Comparison of ENCODE assay signal across 8 cellular contexts in genomic region chr1:120942223-120942944, GRCh38. TPM values are rescaled to one million over a fixed set of nuclear protein-coding genes. Genes with fewer than 3 reads are reported as not detected.
DNase-seq lines count a peak whose midpoint lies in the region.
"Not testable (repeated sequence)": the region's sequence is repeated elsewhere in the genome, so short reads cannot be mapped to it uniquely, and the experiment has no call there.

No MANE protein-coding gene starts in this region.

- peak; percentile 77 for DNase-seq in EL
- peak; percentile 1 for DNase-seq in GOT3 (lab: John Stamatoyannopoulos, UW)
- peak; percentile 20 to 29 for DNase-seq in Kasumi-1 (lab: John Stamatoyannopoulos, UW)
- peak; percentile 51 for DNase-seq in SK-N-MC (ENCODE audit: low read depth, low spot score)
- peak; percentile 84 for DNase-seq in activated naive CD4-positive, alpha-beta T cell treated with anti-CD3 and anti-CD28 coated beads, Interleukin-2, amount 10 ng/mL, durations not matched to agents 7 days and 5 days
- DNase-seq in globus pallidus (ENCODE audit: low spot score) = peak; percentile 35
- peak; percentile 33 for DNase-seq in neuronal stem cell (ENCODE audit: low spot score)
- peak; percentile 75 to 89 (median 84) for DNase-seq in stimulated activated naive CD4-positive, alpha-beta T cell (lab: John Stamatoyannopoulos, UW)

- H2AK5ac ChIP-seq in neuronal stem cell (ENCODE audit: low read depth, low read length) = not testable (repeated sequence)

- H3K4ac ChIP-seq in neuronal stem cell (ENCODE audit: low read length) = not testable (repeated sequence)

- H3K4me1 Mint-ChIP-seq in activated naive CD4-positive, alpha-beta T cell treated with anti-CD3 and anti-CD28 coated beads, Interleukin-2, amount 10 ng/mL, durations not matched to agents 7 days and 5 days = peaks cover 37% of the 10 kb centered on the region

- peak overlapping the region; percentile 79 for H4K91ac ChIP-seq in neuronal stem cell (ENCODE audit: low read depth, low read length, poor library complexity)

- not testable (repeated sequence) for H2BK12ac ChIP-seq in neuronal stem cell (ENCODE audit: low read length)

- H3K14ac ChIP-seq in neuronal stem cell (ENCODE audit: low read length) = peak overlapping the region; percentile 75

- H3K4me3 Mint-ChIP-seq in activated naive CD4-positive, alpha-beta T cell treated with anti-CD3 and anti-CD28 coated beads, Interleukin-2, amount 10 ng/mL, durations not matched to agents 7 days and 5 days = peak overlapping the region; percentile 82

- H3K27me3 ChIP-seq in neuronal stem cell (ENCODE audit: control insufficient read depth in 3 of 3, insufficient read depth in 3 of 3, low read depth in 1 of 3, low read length in 3 of 3) = not testable (repeated sequence)

- H2BK15ac ChIP-seq in neuronal stem cell (ENCODE audit: low read length) = not testable (repeated sequence)

- peak overlapping the region; percentile 79 for H2AFZ ChIP-seq in neuronal stem cell (ENCODE audit: low read length)

- H3K4me3 ChIP-seq in SK-N-MC = not testable (repeated sequence)
- H3K4me3 ChIP-seq in neuronal stem cell (ENCODE audit: low read length in 2 of 2) = peak overlapping the region; percentile 39 to 74

- peak overlapping the region; percentile 99 for H3K27ac Mint-ChIP-seq in activated naive CD4-positive, alpha-beta T cell treated with anti-CD3 and anti-CD28 coated beads, Interleukin-2, amount 10 ng/mL, durations not matched to agents 7 days and 5 days

- not testable (repeated sequence) for H3K9me3 ChIP-seq in SK-N-MC (ENCODE audit: low read depth, low read length); neuronal stem cell (replicated peaks in 1 of 2; ENCODE audit: control insufficient read depth in 2 of 2, insufficient read depth in 1 of 2, low read depth in 1 of 2, low read length in 2 of 2)

- WGBS in neuronal stem cell (ENCODE audit: extremely low coverage in 2 of 2, insufficient read length in 2 of 2, insufficient replicate concordance in 1 of 2), 2 donors = no CpG with 5 or more reads among the region's 33 CpGs

- H3K9me3 Mint-ChIP-seq in activated naive CD4-positive, alpha-beta T cell treated with anti-CD3 and anti-CD28 coated beads, Interleukin-2, amount 10 ng/mL, durations not matched to agents 7 days and 5 days = not testable (repeated sequence)

- CTCF ChIA-PET in activated naive CD4-positive, alpha-beta T cell treated with anti-CD3 and anti-CD28 coated beads, Interleukin-2, amount 10 ng/mL, durations not matched to agents 7 days and 5 days (lab: Charles Lee) = not testable (repeated sequence)

- not testable (repeated sequence) for H2BK120ac ChIP-seq in neuronal stem cell (ENCODE audit: low read depth, low read length)

- peak overlapping the region; percentile 94 for H3K18ac ChIP-seq in neuronal stem cell (ENCODE audit: low read length)

- not testable (repeated sequence) for H3K36me3 ChIP-seq in SK-N-MC (ENCODE audit: insufficient read depth, low read length); neuronal stem cell (replicated peaks in 1 of 2; ENCODE audit: control insufficient read depth in 2 of 2, insufficient read depth in 2 of 2, low read length in 2 of 2)

- H3K4me2 ChIP-seq in neuronal stem cell (ENCODE audit: insufficient read depth, low read length, poor library complexity, severe bottlenecking) = peak overlapping the region; percentile 64

- H3K79me1 ChIP-seq in neuronal stem cell (ENCODE audit: low read depth, low read length) = not testable (repeated sequence)

- H3K27ac ChIP-seq in SK-N-MC = not testable (repeated sequence)
- peak overlapping the region; percentile 75 for H3K27ac ChIP-seq in neuronal stem cell (replicated peaks; ENCODE audit: low read length)

- peak overlapping the region; percentile 82 for H2BK5ac ChIP-seq in neuronal stem cell (ENCODE audit: low read length)

- not testable (repeated sequence) for H4K8ac ChIP-seq in neuronal stem cell (ENCODE audit: low read depth, low read length)

- H3K4me1 ChIP-seq in neuronal stem cell (ENCODE audit: control insufficient read depth in 2 of 2, insufficient read depth in 1 of 2, low read depth in 1 of 2, low read length in 2 of 2) = not testable (repeated sequence)

- H3K36me3 Mint-ChIP-seq in activated naive CD4-positive, alpha-beta T cell treated with anti-CD3 and anti-CD28 coated beads, Interleukin-2, amount 10 ng/mL, durations not matched to agents 7 days and 5 days = not testable (repeated sequence)

- H3K23ac ChIP-seq in neuronal stem cell (ENCODE audit: low read depth, low read length, poor library complexity) = peak overlapping the region; percentile 89

- H3K27me3 Mint-ChIP-seq in activated naive CD4-positive, alpha-beta T cell treated with anti-CD3 and anti-CD28 coated beads, Interleukin-2, amount 10 ng/mL, durations not matched to agents 7 days and 5 days = not testable (repeated sequence)

- not testable (repeated sequence) for H3K9ac ChIP-seq in SK-N-MC (ENCODE audit: insufficient read length)
- peak overlapping the region; percentile 86 for H3K9ac ChIP-seq in neuronal stem cell (ENCODE audit: low read depth, low read length, poor library complexity)

RNA-seq across cellular contexts. Expression of gene PPIAL4A, which starts 52.8 kb away (rescaled TPM):
- not detected for polyA plus RNA-seq in neuronal stem cell (2013, experiment 1 of 2)
- polyA plus RNA-seq in neuronal stem cell (2013, experiment 2 of 2) = not detected

Comparison
In these comparisons a context has a peak if more than half of its experiments do, and no peak if none do; other contexts are left out.
1. DNase-seq: peak in every context shown above with its lines; median percentile 84 in activated naive CD4-positive, alpha-beta T cell treated with anti-CD3 and anti-CD28 coated beads, Interleukin-2, amount 10 ng/mL, durations not matched to agents 7 days and 5 days; 84 in stimulated activated naive CD4-positive, alpha-beta T cell; 77 in EL; 51 in SK-N-MC; 35 in globus pallidus; 33 in neuronal stem cell; 24 in Kasumi-1; 1 in GOT3.